In the genomic region with DNA sequence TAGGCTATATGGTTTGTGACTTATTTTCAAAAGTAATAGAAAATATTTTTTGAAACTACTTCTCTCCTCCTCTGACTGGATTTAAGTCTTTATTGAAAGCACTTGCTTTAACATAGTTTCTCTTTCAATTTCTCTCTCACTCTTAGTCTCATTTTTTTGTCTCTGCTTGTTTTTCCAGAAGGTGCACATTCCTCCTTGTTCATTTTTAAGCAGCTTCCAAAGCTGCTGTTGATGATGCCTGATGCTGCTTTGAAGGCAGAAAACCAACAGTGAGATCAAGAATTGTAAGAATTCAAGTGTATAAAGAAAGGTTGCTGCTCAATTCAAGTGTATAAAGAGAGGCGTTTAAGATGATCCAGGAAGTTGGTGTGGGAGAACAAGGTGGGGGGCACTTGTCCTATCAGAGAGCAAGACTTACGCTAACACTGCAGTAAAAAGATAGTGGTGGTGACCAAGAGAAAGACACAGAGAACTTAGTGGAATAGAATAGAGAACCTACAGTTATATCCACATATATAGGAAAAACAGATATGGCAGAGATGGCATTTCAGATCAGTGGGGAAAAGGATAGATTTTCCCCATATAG, we compare ENCODE assay signal across 11 cellular contexts. TPM values are rescaled to one million over a fixed set of nuclear protein-coding genes. Genes with fewer than 3 reads are reported as not detected.
A peak's percentile ranks its signal among the peaks of the same experiment; 100 is the strongest.
DNase-seq lines count a peak whose midpoint lies in the region; ATAC-seq and TF ChIP-seq lines count a peak whose summit lies in the region.
"Had no signal": no experiment of that assay in that cellular context is flagged by ENCODE, and none has a peak within 500 bp of the region (broad histone marks: within the 10 kb centered on the region; RNA-seq: fewer than 3 reads in every experiment).

No MANE protein-coding gene starts in this region.

- peaks cover 19% of the 10 kb centered on the region for H3K36me3 Mint-ChIP-seq in activated CD4-positive, alpha-beta memory T cell treated with anti-CD3 and anti-CD28 coated beads for 36 hours
- no peaks in the 10 kb centered on the region for H3K36me3 Mint-ChIP-seq in natural killer cell

- peak; percentile 37 for DNase-seq in GM13977 (ENCODE audit: low spot score)
- DNase-seq in activated CD4-positive, alpha-beta memory T cell treated with anti-CD3 and anti-CD28 coated beads for 36 hours, result no peak
- no peak for DNase-seq in natural killer cell
- no peak for DNase-seq in RKO (ENCODE audit: low spot score)
- no peak for DNase-seq in NCI-H748 treated with DMSO at 0.1 percent for 48 hours (lab: John Stamatoyannopoulos, UW)
- DNase-seq: activated CD4-positive, alpha-beta T cell treated with anti-CD3 and anti-CD28 coated beads, Interleukin-2, amount 50 U/mL, for 48 hours; foreskin keratinocyte; NCI-H1930 had no signal

- ATAC-seq in GM21786 (IDR thresholded peaks at IDR 0.05; ENCODE audit: unreplicated experiment) (peak; percentile 48), natural killer cell (peak; percentile 56 to 80 (median 73)), GM21528 (IDR thresholded peaks at IDR 0.05; ENCODE audit: low FRiP score, unreplicated experiment) (no peak), HG02870 (IDR thresholded peaks at IDR 0.05; ENCODE audit: unreplicated experiment) (no peak)
- ATAC-seq: foreskin keratinocyte had no signal

- H3K4me1 Mint-ChIP-seq in activated CD4-positive, alpha-beta memory T cell treated with anti-CD3 and anti-CD28 coated beads for 36 hours (ENCODE audit: low read depth), result peaks cover 54% of the 10 kb centered on the region
- peaks cover 30 to 39% of the 10 kb centered on the region in 2 donors for H3K4me1 Mint-ChIP-seq in natural killer cell

- CTCF ChIA-PET in activated CD4-positive, alpha-beta memory T cell treated with anti-CD3 and anti-CD28 coated beads for 36 hours (lab: Charles Lee), result no interaction called here

- no peaks in the 10 kb centered on the region for H3K27me3 Mint-ChIP-seq in activated CD4-positive, alpha-beta memory T cell treated with anti-CD3 and anti-CD28 coated beads for 36 hours
- no peaks in the 10 kb centered on the region for H3K27me3 Mint-ChIP-seq in natural killer cell (ENCODE audit: low read depth in 2 of 2)

- intact Hi-C loops in activated CD4-positive, alpha-beta memory T cell treated with anti-CD3 and anti-CD28 coated beads for 36 hours (cut with micrococcal nuclease), result no loop called here
- intact Hi-C loops in natural killer cell (cut with micrococcal nuclease), result no loop called here

- in situ Hi-C loops in GM13977 (cut with MboI; ENCODE audit: low pct_unique_long_range_greater_than_20kb, low sequenced_read_pairs, unreplicated experiment), result no loop called here

- TF ChIP-seq CTCF in GM13977 (IDR thresholded peaks at IDR 0.05; ENCODE audit: extremely low read depth, insufficient read depth, missing control alignments), result no peak
- TF ChIP-seq CTCF in natural killer cell (IDR thresholded peaks at IDR 0.05), result no peak

- peak overlapping the region; percentile 80 for H3K27ac Mint-ChIP-seq in activated CD4-positive, alpha-beta memory T cell treated with anti-CD3 and anti-CD28 coated beads for 36 hours
- peak overlapping the region; percentile 94 to 96 for H3K27ac Mint-ChIP-seq in natural killer cell

- H3K4me3 Mint-ChIP-seq in activated CD4-positive, alpha-beta memory T cell treated with anti-CD3 and anti-CD28 coated beads for 36 hours, result peak overlapping the region; percentile 59
- peak overlapping the region; percentile 97 for H3K4me3 Mint-ChIP-seq in natural killer cell

- H3K9me3 Mint-ChIP-seq in activated CD4-positive, alpha-beta memory T cell treated with anti-CD3 and anti-CD28 coated beads for 36 hours, result no peaks in the 10 kb centered on the region
- no peaks in the 10 kb centered on the region for H3K9me3 Mint-ChIP-seq in natural killer cell

- POLR2A ChIA-PET in activated CD4-positive, alpha-beta memory T cell treated with anti-CD3 and anti-CD28 coated beads for 36 hours (lab: Charles Lee), result no interaction called here

RNA-seq across cellular contexts. Expression of a gene that starts 12.1 kb away (rescaled TPM):
- 10 to 100 TPM; 49.5 to 51.1 TPM for total RNA-seq in activated CD4-positive, alpha-beta memory T cell treated with anti-CD3 and anti-CD28 coated beads for 36 hours
- 10 to 100 TPM; 70.4 to 94.3 (median 81.6) TPM for total RNA-seq in natural killer cell

Comparison
In these comparisons a context has a peak if more than half of its experiments do, and no peak if none do; other contexts are left out.
1. ATAC-seq: peak in GM21786 (single experiment) and natural killer cell (3 of 3); none in GM21528 (single experiment) and HG02870 (single experiment).